ENCODE assay signal across 8 cellular contexts in the genomic region with DNA sequence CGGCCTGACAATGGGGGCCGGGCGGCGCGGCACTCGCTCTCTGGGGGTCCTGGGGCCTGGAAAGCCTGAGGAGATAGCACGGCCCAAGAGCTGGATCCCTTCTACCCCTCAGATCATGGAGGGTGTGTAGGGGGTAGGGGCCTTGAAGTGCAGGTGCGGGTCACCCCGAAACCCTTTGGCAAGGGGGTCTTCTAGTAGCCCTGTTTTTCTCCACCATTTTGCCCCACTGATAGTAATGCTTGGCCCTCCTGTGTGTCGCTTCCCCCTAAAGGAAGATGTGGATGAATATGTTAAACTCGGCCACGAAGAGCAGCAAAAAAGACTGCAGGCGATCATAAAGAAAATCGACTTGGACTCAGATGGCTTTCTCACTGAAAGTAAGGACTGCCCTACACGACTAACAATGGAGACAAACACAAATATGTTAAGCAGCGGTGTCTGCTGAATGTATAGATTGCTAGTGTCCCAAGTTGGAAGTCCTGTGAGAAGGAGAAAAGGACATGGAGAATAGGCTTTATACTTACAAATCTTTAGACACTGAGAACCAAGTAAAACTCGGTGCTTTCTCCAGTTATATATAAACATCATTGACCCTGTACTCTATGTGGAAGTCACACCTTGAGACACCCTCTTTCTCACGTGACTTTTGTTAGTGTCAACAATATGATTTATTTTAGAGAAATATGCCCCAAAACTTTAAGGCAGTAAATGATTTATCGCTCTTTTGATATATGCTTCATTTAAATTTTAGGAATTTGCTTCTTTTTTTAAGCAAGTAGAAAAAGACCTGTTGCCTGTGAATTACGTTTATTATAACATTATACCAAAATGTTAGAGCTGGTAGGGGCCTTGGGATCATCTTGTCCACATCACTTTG. TPM values are rescaled to one million over a fixed set of nuclear protein-coding genes. Genes with fewer than 3 reads are reported as not detected.
DNase-seq lines count a peak whose midpoint lies in the region; ATAC-seq and TF ChIP-seq lines count a peak whose summit lies in the region.

No MANE protein-coding gene starts in this region.

- H3K9me3 ChIP-seq in NT2/D1 (ENCODE audit: insufficient read depth, low read length) (no peaks in the 10 kb centered on the region), muscle layer of duodenum (ENCODE audit: control insufficient read depth in 1 of 2, low read length in 2 of 2) (no peaks in the 10 kb centered on the region)

- H3K36me3 ChIP-seq in NT2/D1 (ENCODE audit: insufficient read depth, insufficient read length, low read length) (peaks cover 48% of the 10 kb centered on the region), muscle layer of duodenum (ENCODE audit: control insufficient read depth in 1 of 2, insufficient read depth in 2 of 2, low read length in 2 of 2) (peaks cover 3 to 9% of the 10 kb centered on the region in 2 donors)

- H3K4me1 Mint-ChIP-seq in activated CD8-positive, alpha-beta memory T cell treated with anti-CD3 and anti-CD28 coated beads, Interleukin-2, amount 10 ng/mL, durations not matched to agents 7 days and 5 days, result peaks cover 43% of the 10 kb centered on the region

- H3K27me3 ChIP-seq in NT2/D1 (ENCODE audit: insufficient read depth, insufficient read length), result peaks cover 5% of the 10 kb centered on the region
- H3K27me3 ChIP-seq in muscle layer of duodenum (ENCODE audit: low read depth, low read length), result no peaks in the 10 kb centered on the region

- peak overlapping the region; percentile 82 for H3K4me3 Mint-ChIP-seq in activated CD8-positive, alpha-beta memory T cell treated with anti-CD3 and anti-CD28 coated beads, Interleukin-2, amount 10 ng/mL, durations not matched to agents 7 days and 5 days

- peak overlapping the region; percentile 87 for H3K27ac Mint-ChIP-seq in activated CD8-positive, alpha-beta memory T cell treated with anti-CD3 and anti-CD28 coated beads, Interleukin-2, amount 10 ng/mL, durations not matched to agents 7 days and 5 days

- peaks cover 23% of the 10 kb centered on the region for H3K36me3 Mint-ChIP-seq in activated CD8-positive, alpha-beta memory T cell treated with anti-CD3 and anti-CD28 coated beads, Interleukin-2, amount 10 ng/mL, durations not matched to agents 7 days and 5 days

- H3K4me1 ChIP-seq in NT2/D1 (ENCODE audit: insufficient read depth, insufficient read length) (no peaks in the 10 kb centered on the region), muscle layer of duodenum (ENCODE audit: control insufficient read depth in 1 of 2, insufficient read depth in 2 of 2, low read length in 2 of 2) (peaks cover 0 to 18% of the 10 kb centered on the region in 2 donors)

- CTCF ChIA-PET in activated CD8-positive, alpha-beta memory T cell treated with anti-CD3 and anti-CD28 coated beads, Interleukin-2, amount 10 ng/mL, durations not matched to agents 7 days and 5 days (lab: Charles Lee), result interaction anchor here (1.4 to 2.1 kb wide), 4 partner anchors 9 to 611 kb away, joined by 4 to 10 read pairs (median 6); a partner anchor contains a TSS

- H3K9me3 Mint-ChIP-seq in activated CD8-positive, alpha-beta memory T cell treated with anti-CD3 and anti-CD28 coated beads, Interleukin-2, amount 10 ng/mL, durations not matched to agents 7 days and 5 days (ENCODE audit: low read depth), result no peaks in the 10 kb centered on the region

- ATAC-seq in activated CD8-positive, alpha-beta memory T cell treated with anti-CD3 and anti-CD28 coated beads, Interleukin-2, amount 10 ng/mL, durations not matched to agents 7 days and 5 days, result no peak

- H3K4me3 ChIP-seq in NT2/D1 (ENCODE audit: insufficient read length, low read depth) (peak overlapping the region; percentile 91), choroid plexus epithelial cell (ENCODE audit: low read depth, low read length) (peak overlapping the region; percentile 74), muscle layer of duodenum (ENCODE audit: low read depth in 1 of 2, low read length in 2 of 2) (peak overlapping the region; percentile 75 to 84)

- no peaks in the 10 kb centered on the region for H3K27me3 Mint-ChIP-seq in activated CD8-positive, alpha-beta memory T cell treated with anti-CD3 and anti-CD28 coated beads, Interleukin-2, amount 10 ng/mL, durations not matched to agents 7 days and 5 days

- no peak for DNase-seq in activated CD8-positive, alpha-beta memory T cell treated with anti-CD3 and anti-CD28 coated beads, Interleukin-2, amount 10 ng/mL, durations not matched to agents 7 days and 5 days
- DNase-seq in activated CD8-positive, alpha-beta memory T cell treated with anti-CD3 and anti-CD28 coated beads for 24 hours, result no peak
- DNase-seq in NT2/D1 (ENCODE audit: low read depth, low spot score) (no peak), choroid plexus epithelial cell (ENCODE audit: low read depth) (peak; percentile 28), NCI-H1694 treated with DMSO at 0.1 percent for 48 hours (lab: John Stamatoyannopoulos, UW) (no peak)
- DNase-seq in stimulated activated CD4-positive, alpha-beta T cell treated with anti-CD3 and anti-CD28 coated beads, Interleukin-2, amount 100 ng/mL, for 48 hours, result no peak
- no peak for DNase-seq in activated CD4-positive, alpha-beta T cell treated with anti-CD3 and anti-CD28 coated beads for 1 hour

- no peak for TF ChIP-seq CTCF in choroid plexus epithelial cell (conservative IDR thresholded peaks at IDR 0.05; ENCODE audit: low read depth, low read length)

- peak overlapping the region; percentile 95 for H3K9ac ChIP-seq in NT2/D1 (ENCODE audit: insufficient read length, low read depth)

- peak overlapping the region; percentile 78 for H3K27ac ChIP-seq in muscle layer of duodenum (ENCODE audit: low read length)

RNA-seq across cellular contexts. Expression of a gene that starts 0.8 kb away (rescaled TPM):
- 10 to 100 TPM; 22.5 to 28.6 TPM for total RNA-seq in activated CD8-positive, alpha-beta memory T cell treated with anti-CD3 and anti-CD28 coated beads, Interleukin-2, amount 10 ng/mL, durations not matched to agents 7 days and 5 days

RNA-seq across cellular contexts. Expression of a gene that starts 27.2 kb away (rescaled TPM):
- total RNA-seq in activated CD8-positive, alpha-beta memory T cell treated with anti-CD3 and anti-CD28 coated beads, Interleukin-2, amount 10 ng/mL, durations not matched to agents 7 days and 5 days, result 10 to 100 TPM; 20.4 to 29.5 TPM
